Comparison of ENCODE assay signal across 19 cellular contexts in genomic region chr11:57405271-57405890, GRCh38. TPM values are rescaled to one million over a fixed set of nuclear protein-coding genes. Genes with fewer than 3 reads are reported as not detected.
DNase-seq lines count a peak whose midpoint lies in the region; ATAC-seq and TF ChIP-seq lines count a peak whose summit lies in the region.
"Had no signal": no experiment of that assay in that cellular context is flagged by ENCODE, and none has a peak within 500 bp of the region (broad histone marks: within the 10 kb centered on the region; RNA-seq: fewer than 3 reads in every experiment).

No MANE protein-coding gene starts in this region.

- H3K4me3 ChIP-seq in BLaER1 = no peak overlapping the region
- no peak overlapping the region for H3K4me3 ChIP-seq in MM.1S (ENCODE audit: low read length)
- H3K4me3 ChIP-seq: right lobe of liver had no signal

- peaks cover 27% of the 10 kb centered on the region for H3K4me1 Mint-ChIP-seq in activated naive CD8-positive, alpha-beta T cell treated with anti-CD3 and anti-CD28 coated beads, Interleukin-2, amount 10 ng/mL, durations not matched to agents 7 days and 5 days
- H3K4me1 Mint-ChIP-seq: nephron had no signal

- TF ChIP-seq CTCF in MM.1S (IDR thresholded peaks at IDR 0.05; ENCODE audit: low read length) = no peak

- no peak overlapping the region for H3K27ac ChIP-seq in BLaER1
- no peak overlapping the region for H3K27ac ChIP-seq in MM.1S (ENCODE audit: low read length)
- H3K27ac ChIP-seq: epithelial cell of prostate, right lobe of liver had no signal

- POLR2A ChIA-PET in activated naive CD8-positive, alpha-beta T cell treated with anti-CD3 and anti-CD28 coated beads, Interleukin-2, amount 10 ng/mL, durations not matched to agents 7 days and 5 days (lab: Charles Lee) = no interaction called here

- no peak overlapping the region for H2AFZ ChIP-seq in MM.1S (ENCODE audit: low read length)

- no peaks in the 10 kb centered on the region for H3K9me2 ChIP-seq in MM.1S (replicated peaks; ENCODE audit: insufficient read depth, low read length)

- H3K27me3 ChIP-seq in BLaER1 (no peaks in the 10 kb centered on the region), MM.1S (replicated peaks; ENCODE audit: insufficient read depth, low read length) (no peaks in the 10 kb centered on the region)
- H3K27me3 ChIP-seq: right lobe of liver had no signal

- in situ Hi-C loops in G401 (cut with HindIII; ENCODE audit: low sequenced_read_pairs) = no loop called here

- H3K4me2 ChIP-seq in BLaER1 = peak overlapping the region; percentile 68
- no peak overlapping the region for H3K4me2 ChIP-seq in MM.1S (ENCODE audit: low read depth, low read length)

- H3K9ac ChIP-seq in BLaER1 (no peak overlapping the region), MM.1S (ENCODE audit: low read length) (no peak overlapping the region)

- H3K4me1 ChIP-seq in BLaER1 = peaks cover 52% of the 10 kb centered on the region
- no peaks in the 10 kb centered on the region for H3K4me1 ChIP-seq in MM.1S (ENCODE audit: low read length)

- H3K27ac Mint-ChIP-seq in activated naive CD8-positive, alpha-beta T cell treated with anti-CD3 and anti-CD28 coated beads, Interleukin-2, amount 10 ng/mL, durations not matched to agents 7 days and 5 days = peak overlapping the region; percentile 70
- H3K27ac Mint-ChIP-seq: nephron, T-cell had no signal

- peaks cover 74% of the 10 kb centered on the region for H3K36me3 ChIP-seq in BLaER1
- H3K36me3 ChIP-seq in MM.1S (replicated peaks; ENCODE audit: insufficient read depth, low read length) = no peaks in the 10 kb centered on the region

- H3K36me3 Mint-ChIP-seq in activated naive CD8-positive, alpha-beta T cell treated with anti-CD3 and anti-CD28 coated beads, Interleukin-2, amount 10 ng/mL, durations not matched to agents 7 days and 5 days = peaks cover 37% of the 10 kb centered on the region

- H3K79me2 ChIP-seq in MM.1S (ENCODE audit: low read length) = no peaks in the 10 kb centered on the region

- no peaks in the 10 kb centered on the region for H3K9me3 Mint-ChIP-seq in activated naive CD8-positive, alpha-beta T cell treated with anti-CD3 and anti-CD28 coated beads, Interleukin-2, amount 10 ng/mL, durations not matched to agents 7 days and 5 days
- H3K9me3 Mint-ChIP-seq: nephron, T-cell had no signal

- DNase-seq in G401 (ENCODE audit: low spot score) (peak; percentile 60), left lobe of liver (ENCODE audit: low spot score) (no peak), MM.1S (no peak), hypothalamus (lab: John Stamatoyannopoulos, UW) (no peak), SW480 (ENCODE audit: low spot score) (no peak)
- no peak for DNase-seq in activated naive CD8-positive, alpha-beta T cell treated with anti-CD3 and anti-CD28 coated beads, Interleukin-2, amount 10 ng/mL, durations not matched to agents 7 days and 5 days
- DNase-seq: activated CD4-positive, alpha-beta T cell treated with anti-CD3 and anti-CD28 coated beads, Interleukin-2, amount 50 U/mL, for 1 hour; Caco-2; GOT3; IMR-90; NCI-H1417 treated with DMSO at 0.1 percent for 48 hours; NCI-H446 treated with DMSO at 0.1 percent for 48 hours; right lobe of liver; T-cell had no signal

- H3K27me3 Mint-ChIP-seq in activated naive CD8-positive, alpha-beta T cell treated with anti-CD3 and anti-CD28 coated beads, Interleukin-2, amount 10 ng/mL, durations not matched to agents 7 days and 5 days = no peaks in the 10 kb centered on the region
- H3K27me3 Mint-ChIP-seq: T-cell had no signal

- H3K9me3 ChIP-seq in BLaER1 (no peaks in the 10 kb centered on the region), MM.1S (replicated peaks; ENCODE audit: insufficient read depth, low read length) (no peaks in the 10 kb centered on the region)
- H3K9me3 ChIP-seq: Caco-2, right lobe of liver had no signal

- H3F3A ChIP-seq in MM.1S (ENCODE audit: insufficient read depth, low read length) = no peaks in the 10 kb centered on the region

- no peak for ATAC-seq in activated naive CD8-positive, alpha-beta T cell treated with anti-CD3 and anti-CD28 coated beads, Interleukin-2, amount 10 ng/mL, durations not matched to agents 7 days and 5 days (ENCODE audit: low read depth)
- peak; percentile 6 for ATAC-seq in left lobe of liver
- no peak for ATAC-seq in HG03457 (IDR thresholded peaks at IDR 0.05; ENCODE audit: unreplicated experiment)
- ATAC-seq: T-cell had no signal

- no peak overlapping the region for H3K4me3 Mint-ChIP-seq in activated naive CD8-positive, alpha-beta T cell treated with anti-CD3 and anti-CD28 coated beads, Interleukin-2, amount 10 ng/mL, durations not matched to agents 7 days and 5 days
- H3K4me3 Mint-ChIP-seq: nephron, T-cell had no signal

- H4K20me1 ChIP-seq in BLaER1 (peaks cover 44% of the 10 kb centered on the region), MM.1S (ENCODE audit: insufficient read depth, low read length) (no peaks in the 10 kb centered on the region)

RNA-seq across cellular contexts. Expression of gene PRG2, which starts 14.9 kb away (rescaled TPM):
- not detected in 2 replicates for total RNA-seq in G401 (2014; rRNA removed; shearing (Covaris generic))
- under 1 TPM in 1 of 2 experiments, not detected in 1; 0.25 TPM for total RNA-seq in activated naive CD8-positive, alpha-beta T cell treated with anti-CD3 and anti-CD28 coated beads, Interleukin-2, amount 10 ng/mL, durations not matched to agents 7 days and 5 days
- 1.6 TPM for total RNA-seq in left lobe of liver
- total RNA-seq: Caco-2, IMR-90 had no signal

RNA-seq across cellular contexts. Expression of gene SLC43A3, which starts 21.5 kb away (rescaled TPM):
- not detected in 2 replicates for total RNA-seq in G401 (2014; rRNA removed; shearing (Covaris generic))
- total RNA-seq in activated naive CD8-positive, alpha-beta T cell treated with anti-CD3 and anti-CD28 coated beads, Interleukin-2, amount 10 ng/mL, durations not matched to agents 7 days and 5 days = 10 to 100 TPM; 67.4 to 67.8 TPM
- 127 TPM for total RNA-seq in left lobe of liver
- total RNA-seq: Caco-2 had no signal

RNA-seq across cellular contexts. Expression of gene PRG3, which starts 24.4 kb away (rescaled TPM):
- total RNA-seq in G401 (2014; rRNA removed; shearing (Covaris generic)) = not detected in 2 replicates
- total RNA-seq in activated naive CD8-positive, alpha-beta T cell treated with anti-CD3 and anti-CD28 coated beads, Interleukin-2, amount 10 ng/mL, durations not matched to agents 7 days and 5 days = not detected
- total RNA-seq in left lobe of liver = not detected
- total RNA-seq: Caco-2, IMR-90, lower leg skin, right lobe of liver, T-cell had no signal

RNA-seq across cellular contexts. Expression of gene RTN4RL2, which starts 54.9 kb away (rescaled TPM):
- 2.9 TPM in 1 of 2 replicates, not detected in the other for total RNA-seq in G401 (2014; rRNA removed; shearing (Covaris generic))
- 1 to 10 TPM in 1 of 2 experiments, under 1 TPM in 1; 0.96 to 1.6 TPM for total RNA-seq in activated naive CD8-positive, alpha-beta T cell treated with anti-CD3 and anti-CD28 coated beads, Interleukin-2, amount 10 ng/mL, durations not matched to agents 7 days and 5 days
- 22.0 TPM for total RNA-seq in left lobe of liver
- total RNA-seq: IMR-90 had no signal

Comparison
In these comparisons a context has a peak if more than half of its experiments do, and no peak if none do; other contexts are left out.
1. RNA of gene SLC43A3, which starts 21.5 kb away (total RNA-seq): 127 TPM in left lobe of liver (single experiment) and 67.4 to 67.8 TPM in activated naive CD8-positive, alpha-beta T cell treated with anti-CD3 and anti-CD28 coated beads, Interleukin-2, amount 10 ng/mL, durations not matched to agents 7 days and 5 days; not detected in G401; every median in the first group is over 10 times any median in the second.